In the genomic region with DNA sequence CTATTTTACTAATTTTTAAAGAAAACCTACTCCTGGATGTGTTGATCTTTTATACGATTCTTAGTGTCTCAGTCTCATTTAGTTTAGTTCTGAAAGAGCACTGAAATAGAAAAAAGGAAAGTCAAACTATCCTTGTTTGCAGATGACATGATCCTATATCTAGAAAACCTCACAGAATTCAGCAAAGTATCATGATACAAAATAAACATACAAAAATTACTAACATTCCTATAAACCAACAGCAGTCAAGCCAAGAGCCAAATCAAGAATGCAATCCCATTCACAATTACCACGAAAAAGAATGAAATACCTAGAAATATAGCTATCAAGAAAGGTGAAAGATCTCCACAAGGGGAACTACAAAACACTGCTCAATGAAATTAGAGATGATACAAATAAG, we compare ENCODE assay signal across 26 cellular contexts.
"Had no signal": no experiment of that assay in that cellular context is flagged by ENCODE, and none has a peak within 500 bp of the region (broad histone marks: within the 10 kb centered on the region; RNA-seq: fewer than 3 reads in every experiment).

No MANE protein-coding gene starts in this region.

- DNase-seq: hypothalamus; immature natural killer cell; islet precursor cell; left ventricle myocardium inferior; midbrain; mucosa of descending colon; naive thymus-derived CD4-positive, alpha-beta T cell; ovary; right lobe of liver; stimulated activated CD4-positive, alpha-beta T cell treated with anti-CD3 and anti-CD28 coated beads, Interleukin-1b, Interleukin-23, amount 100 ng/mL, for 48 hours; stimulated activated CD4-positive, alpha-beta T cell treated with anti-CD3 and anti-CD28 coated beads, Interleukin-2, amount 100 ng/mL, for 48 hours; stimulated activated CD4-positive, alpha-beta T cell treated with anti-CD3 and anti-CD28 coated beads, Interleukin-4, amount 100 ng/mL, for 4 hours; stimulated activated CD8-positive, alpha-beta memory T cell treated with anti-CD3 and anti-CD28 coated beads, Interleukin-4, amount 100 ng/mL, for 48 hours; stimulated activated naive CD4-positive, alpha-beta T cell treated with Interleukin-2 at 50 U/mL for 16 hours; stimulated activated naive CD8-positive, alpha-beta T cell treated with anti-CD3 and anti-CD28 coated beads, Interleukin-15, amount 100 ng/mL, for 72 hours; substantia nigra; uterus had no signal

- H3K9me3 Mint-ChIP-seq: memory B cell, type B pancreatic cell had no signal

- H3K27ac Mint-ChIP-seq: immature natural killer cell; memory B cell; naive thymus-derived CD4-positive, alpha-beta T cell; natural killer cell treated with Interleukin-12 subunit alpha and Interleukin-12 subunit beta and Interleukin-15 and Interleukin-18, amount 100 ng/mL, for 72 hours; progenitor cell of endocrine pancreas; stimulated activated memory B cell treated with anti-CD40 and anti-IgM and Interleukin-4, amounts not matched to agents 10 μg/mL and 1 μg/mL and 100 μg/mL, for 72 hours; stimulated activated naive CD8-positive, alpha-beta T cell treated with anti-CD3 and anti-CD28 coated beads, Interleukin-15, amount 100 ng/mL, for 72 hours; type B pancreatic cell had no signal

- H3K4me3 Mint-ChIP-seq: immature natural killer cell; memory B cell; naive thymus-derived CD4-positive, alpha-beta T cell; natural killer cell treated with Interleukin-12 subunit alpha and Interleukin-12 subunit beta and Interleukin-15 and Interleukin-18, amount 100 ng/mL, for 72 hours; stimulated activated memory B cell treated with anti-CD40 and anti-IgM and Interleukin-4, amounts not matched to agents 10 μg/mL and 1 μg/mL and 100 μg/mL, for 72 hours; stimulated activated naive CD8-positive, alpha-beta T cell treated with anti-CD3 and anti-CD28 coated beads, Interleukin-15, amount 100 ng/mL, for 72 hours; type B pancreatic cell had no signal

- H3K4me2 ChIP-seq: smooth muscle cell had no signal

- H3K27me3 ChIP-seq: ovary, right atrium auricular region, right lobe of liver, tibial nerve, uterus had no signal

- H3K27ac ChIP-seq: left ventricle myocardium inferior, ovary, right atrium auricular region, right lobe of liver, tibial nerve, uterus had no signal

- H3K4me1 Mint-ChIP-seq: immature natural killer cell; memory B cell; naive thymus-derived CD4-positive, alpha-beta T cell; stimulated activated memory B cell treated with anti-CD40 and anti-IgM and Interleukin-4, amounts not matched to agents 10 μg/mL and 1 μg/mL and 100 μg/mL, for 72 hours; stimulated activated naive CD8-positive, alpha-beta T cell treated with anti-CD3 and anti-CD28 coated beads, Interleukin-15, amount 100 ng/mL, for 72 hours had no signal

- ATAC-seq: mucosa of descending colon; naive thymus-derived CD4-positive, alpha-beta T cell; natural killer cell treated with Interleukin-12 subunit alpha and Interleukin-12 subunit beta and Interleukin-15 and Interleukin-18, amount 100 ng/mL, for 72 hours; right lobe of liver; stimulated activated memory B cell treated with anti-CD40 and anti-IgM and Interleukin-4, amounts not matched to agents 10 μg/mL and 1 μg/mL and 100 μg/mL, for 72 hours; stimulated activated naive CD8-positive, alpha-beta T cell treated with anti-CD3 and anti-CD28 coated beads, Interleukin-15, amount 100 ng/mL, for 72 hours had no signal

- H3K4me3 ChIP-seq: left ventricle myocardium inferior, lung, mucosa of descending colon, ovary, right atrium auricular region, right lobe of liver, smooth muscle cell, tibial nerve, uterus had no signal

- H3K36me3 ChIP-seq: left ventricle myocardium inferior, ovary, right atrium auricular region, right lobe of liver, tibial nerve, uterus had no signal

- H3K36me3 Mint-ChIP-seq: memory B cell; stimulated activated memory B cell treated with anti-CD40 and anti-IgM and Interleukin-4, amounts not matched to agents 10 μg/mL and 1 μg/mL and 100 μg/mL, for 72 hours; type B pancreatic cell had no signal

- H3K9me3 ChIP-seq: ovary, right atrium auricular region, right lobe of liver, tibial nerve, uterus had no signal

- H3K4me1 ChIP-seq: left ventricle myocardium inferior, right atrium auricular region, right lobe of liver, tibial nerve, uterus had no signal

- H3K27me3 Mint-ChIP-seq: memory B cell; naive thymus-derived CD4-positive, alpha-beta T cell; natural killer cell treated with Interleukin-12 subunit alpha and Interleukin-12 subunit beta and Interleukin-15 and Interleukin-18, amount 100 ng/mL, for 72 hours; progenitor cell of endocrine pancreas; stimulated activated memory B cell treated with anti-CD40 and anti-IgM and Interleukin-4, amounts not matched to agents 10 μg/mL and 1 μg/mL and 100 μg/mL, for 72 hours; stimulated activated naive CD8-positive, alpha-beta T cell treated with anti-CD3 and anti-CD28 coated beads, Interleukin-15, amount 100 ng/mL, for 72 hours; type B pancreatic cell had no signal
